9 cellular contexts compared by ENCODE assay signal in the genomic region with DNA sequence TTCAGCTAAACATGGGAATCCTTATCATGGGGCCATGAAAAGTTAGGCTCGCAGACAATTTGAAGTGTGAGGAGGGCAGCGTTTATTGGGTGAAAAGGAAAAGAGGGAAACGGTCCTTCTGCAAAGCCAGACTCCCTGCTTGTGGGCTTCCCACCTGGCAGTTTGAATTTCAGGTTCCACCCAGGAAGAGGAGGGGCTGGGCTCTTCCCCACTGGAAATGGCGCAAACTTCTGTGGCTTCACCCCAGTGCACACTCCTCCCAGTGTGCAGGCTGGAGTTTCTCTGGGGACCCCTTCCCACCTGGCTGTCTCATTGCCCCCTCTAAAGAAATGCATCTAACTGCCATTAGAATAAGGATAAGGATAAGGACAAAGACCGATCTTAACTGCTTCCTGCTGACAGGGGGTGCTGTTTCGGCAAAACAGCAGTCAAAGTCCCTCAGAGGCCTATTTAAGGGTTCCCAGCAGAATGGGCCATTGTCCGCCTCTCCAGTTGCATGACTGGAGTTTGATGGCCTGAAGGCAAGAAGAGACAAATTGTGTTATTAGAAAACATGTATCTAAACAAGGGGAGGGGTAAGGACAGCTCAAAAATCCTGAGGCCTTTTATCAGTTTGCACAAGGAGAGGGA.
A peak's percentile ranks its signal among the peaks of the same experiment; 100 is the strongest.
DNase-seq lines count a peak whose midpoint lies in the region; TF ChIP-seq lines count a peak whose summit lies in the region.
"Had no signal": no experiment of that assay in that cellular context is flagged by ENCODE, and none has a peak within 500 bp of the region (broad histone marks: within the 10 kb centered on the region; RNA-seq: fewer than 3 reads in every experiment).

No MANE protein-coding gene starts in this region.

- H3K4me3 Mint-ChIP-seq in T-helper 1 cell treated with Interleukin-12 subunit alpha and Interleukin-12 subunit beta and Interleukin-4 antibody, amounts not matched to agents 30 μg/mL and 1 μg/mL, for 36 hours: no peak overlapping the region

- H3K4me1 ChIP-seq in MM.1S (ENCODE audit: low read length): no peaks in the 10 kb centered on the region
- peaks cover 60 to 61% of the 10 kb centered on the region in 2 experiments for H3K4me1 ChIP-seq in neutrophil (ENCODE audit: control insufficient read depth in 1 of 2, insufficient read depth in 1 of 2, low read depth in 1 of 2, low read length in 1 of 2)

- H3K36me3 ChIP-seq in MM.1S (replicated peaks; ENCODE audit: insufficient read depth, low read length) (peaks cover 24% of the 10 kb centered on the region), brain microvascular endothelial cell (replicated peaks) (peaks cover 34% of the 10 kb centered on the region), neutrophil (peaks cover 73% of the 10 kb centered on the region)

- TF ChIP-seq CTCF in MM.1S (IDR thresholded peaks at IDR 0.05; ENCODE audit: low read length) (peak; percentile 23), brain microvascular endothelial cell (IDR thresholded peaks at IDR 0.05; ENCODE audit: low read depth, low read length, missing control alignments) (peak; percentile 41), neutrophil (IDR thresholded peaks at IDR 0.05) (peak; percentile 18)

- H3K9me3 ChIP-seq in MM.1S (replicated peaks; ENCODE audit: insufficient read depth, low read length) (no peaks in the 10 kb centered on the region), neutrophil (no peaks in the 10 kb centered on the region)

- H3K27me3 Mint-ChIP-seq in T-helper 1 cell treated with Interleukin-12 subunit alpha and Interleukin-12 subunit beta and Interleukin-4 antibody, amounts not matched to agents 30 μg/mL and 1 μg/mL, for 36 hours (ENCODE audit: low read depth): no peaks in the 10 kb centered on the region

- H3K27ac ChIP-seq in MM.1S (ENCODE audit: low read length) (no peak overlapping the region), brain microvascular endothelial cell (no peak overlapping the region), neutrophil (peak overlapping the region; percentile 73)

- no peak overlapping the region for H3K4me2 ChIP-seq in MM.1S (ENCODE audit: low read depth, low read length)

- DNase-seq in T-helper 1 cell (no peak), MM.1S (no peak), brain microvascular endothelial cell (no peak), NOMO-1 treated with DMSO at 0.1 percent for 48 hours (lab: John Stamatoyannopoulos, UW; ENCODE audit: unreplicated experiment) (no peak), AG20443 (ENCODE audit: low spot score) (no peak), hepatic stellate cell (ENCODE audit: low spot score) (no peak)
- DNase-seq: IMR-90 had no signal

- H3K36me3 Mint-ChIP-seq in T-helper 1 cell treated with Interleukin-12 subunit alpha and Interleukin-12 subunit beta and Interleukin-4 antibody, amounts not matched to agents 30 μg/mL and 1 μg/mL, for 36 hours (ENCODE audit: low read depth): peaks cover 55% of the 10 kb centered on the region

- H3K4me1 Mint-ChIP-seq in T-helper 1 cell treated with Interleukin-12 subunit alpha and Interleukin-12 subunit beta and Interleukin-4 antibody, amounts not matched to agents 30 μg/mL and 1 μg/mL, for 36 hours (ENCODE audit: low read depth): peaks cover 30% of the 10 kb centered on the region

- H3K27ac Mint-ChIP-seq in T-helper 1 cell treated with Interleukin-12 subunit alpha and Interleukin-12 subunit beta and Interleukin-4 antibody, amounts not matched to agents 30 μg/mL and 1 μg/mL, for 36 hours: peak overlapping the region; percentile 77

- no peaks in the 10 kb centered on the region for H3K9me3 Mint-ChIP-seq in T-helper 1 cell treated with Interleukin-12 subunit alpha and Interleukin-12 subunit beta and Interleukin-4 antibody, amounts not matched to agents 30 μg/mL and 1 μg/mL, for 36 hours

- H3K4me3 ChIP-seq in MM.1S (ENCODE audit: low read length) (no peak overlapping the region), brain microvascular endothelial cell (ENCODE audit: low read depth, low read length) (no peak overlapping the region), neutrophil (ENCODE audit: low read depth in 1 of 2, low read length in 1 of 2) (peak overlapping the region in 1 of 2 experiments; percentile 30)

- no peaks in the 10 kb centered on the region for H4K20me1 ChIP-seq in MM.1S (ENCODE audit: insufficient read depth, low read length)

- H3K27me3 ChIP-seq in MM.1S (replicated peaks; ENCODE audit: insufficient read depth, low read length) (no peaks in the 10 kb centered on the region), brain microvascular endothelial cell (replicated peaks) (no peaks in the 10 kb centered on the region), neutrophil (no peaks in the 10 kb centered on the region)

- in situ Hi-C loops in brain microvascular endothelial cell (cut with HindIII; ENCODE audit: low pct_ligation_motif_present, low sequenced_read_pairs): no loop called here

- no peak overlapping the region for H3K9ac ChIP-seq in MM.1S (ENCODE audit: low read length)

- H3K79me2 ChIP-seq in MM.1S (ENCODE audit: low read length): no peaks in the 10 kb centered on the region

- H3K9me2 ChIP-seq in MM.1S (replicated peaks; ENCODE audit: insufficient read depth, low read length): no peaks in the 10 kb centered on the region

- H3F3A ChIP-seq in MM.1S (ENCODE audit: insufficient read depth, low read length): peaks cover 3% of the 10 kb centered on the region

- no peak overlapping the region for H2AFZ ChIP-seq in MM.1S (ENCODE audit: low read length)
